Comparison of ENCODE assay signal across 8 cellular contexts in the genomic region with DNA sequence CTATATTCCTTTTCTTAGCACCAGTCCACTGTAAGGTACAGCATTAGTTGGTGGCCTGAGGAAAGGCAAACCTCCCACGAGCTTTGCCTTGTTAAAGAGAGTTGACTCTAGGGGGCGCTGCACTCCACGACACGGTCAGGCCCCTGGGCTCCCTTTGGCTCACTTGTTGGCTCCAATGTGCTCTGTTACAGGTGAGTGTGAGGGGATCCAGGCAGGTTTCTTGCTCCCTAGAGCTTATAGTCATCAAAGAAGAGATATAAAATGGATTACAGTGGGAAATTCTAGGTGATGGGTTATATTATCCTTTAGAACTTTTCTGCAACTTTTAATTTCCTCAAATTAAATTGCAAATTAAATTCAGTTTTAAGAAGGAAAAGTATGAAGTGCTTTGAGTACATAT. TPM values are rescaled to one million over a fixed set of nuclear protein-coding genes. Genes with fewer than 3 reads are reported as not detected.
A peak's percentile ranks its signal among the peaks of the same experiment; 100 is the strongest.
DNase-seq lines count a peak whose midpoint lies in the region; ATAC-seq, FAIRE-seq and TF ChIP-seq lines count a peak whose summit lies in the region.

No MANE protein-coding gene starts in this region.

- ATAC-seq in HepG2 (peak; percentile 37), HG03571 (IDR thresholded peaks at IDR 0.05; ENCODE audit: unreplicated experiment) (no peak)

- CTCF ChIA-PET in HEK293T (lab: Yijun Ruan, JAX) (interaction anchor here (0.6 to 1.2 kb wide), 8 partner anchors 47 to 322 kb away, joined by 3 to 6 read pairs (median 4); no protein-coding TSS in a partner anchor), HepG2 (lab: Yijun Ruan, JAX; ENCODE audit: low intra/inter-chr PET ratio, low total read pairs) (interaction anchor here (0.6 to 1.9 kb wide), 4 partner anchors 84 to 200 kb away, joined by 3 to 16 read pairs (median 10); no protein-coding TSS in a partner anchor)

- H3K4me1 ChIP-seq in colonic mucosa (no peaks in the 10 kb centered on the region), HepG2 (ENCODE audit: insufficient read depth, low read length) (peaks cover 10% of the 10 kb centered on the region)

- H3K4me2 ChIP-seq in HepG2 (ENCODE audit: low read depth, low read length) = no peak overlapping the region

- H4K20me1 ChIP-seq in HepG2 (ENCODE audit: insufficient read depth, low read length) = no peaks in the 10 kb centered on the region

- no peak overlapping the region for H2AFZ ChIP-seq in HepG2 (ENCODE audit: low read length)

- TF ChIP-seq CTCF in colonic mucosa (IDR thresholded peaks at IDR 0.05) (peak; percentile 77), HepG2 (CRISPR knock-in tag; IDR thresholded peaks at IDR 0.05) (peak; percentile 94)

- TF ChIP-seq EP300 in HepG2 (IDR thresholded peaks at IDR 0.05; ENCODE audit: low read depth in 2 of 2, low read length in 2 of 2) (no peak), HepG2 (CRISPR knock-in tag; IDR thresholded peaks at IDR 0.05; ENCODE audit: borderline replicate concordance) (no peak)

- peak; percentile 55 for DNase-seq in CMK (ENCODE audit: low read depth)
- peak; percentile 72 for DNase-seq in HEK293T (ENCODE audit: extremely low spot score)
- peak; percentile 84 for DNase-seq in NCI-H510A treated with DMSO at 0.1 percent for 48 hours (lab: John Stamatoyannopoulos, UW)
- peak; percentile 91 for DNase-seq in activated CD4-positive, alpha-beta T cell treated with anti-CD3 and anti-CD28 coated beads for 48 hours
- peak; percentile 90 for DNase-seq in colonic mucosa
- peak; percentile 71 for DNase-seq in HepG2 (ENCODE audit: low spot score)
- peak; percentile 71 to 77 (median 75) for DNase-seq in stimulated activated CD4-positive, alpha-beta T cell treated with anti-CD3 and anti-CD28 coated beads, TNF-alpha, amount 100 ng/mL, for 24 hours (ENCODE audit: low read depth in 3 of 3)

- H3K4me3 ChIP-seq in colonic mucosa (no peak overlapping the region), HepG2 (replicated peaks in 1 of 3; ENCODE audit: insufficient read depth in 1 of 3, low read depth in 2 of 3, low read length in 3 of 3) (no peak overlapping the region)

- POLR2A ChIA-PET in HEK293T (lab: Yijun Ruan, JAX) (interaction anchor here (0.6 to 1.7 kb wide), 2 partner anchors 101 to 500 kb away, joined by 4 to 12 read pairs; partner anchors contain the start of gene FAM98C), HepG2 (lab: Yijun Ruan, JAX) (interaction anchor here (1.4 kb wide), 1 partner anchor 171 kb away, joined by 4 read pairs; no protein-coding TSS in a partner anchor)

- no peaks in the 10 kb centered on the region for H3K9me3 ChIP-seq in colonic mucosa
- H3K9me3 ChIP-seq in HepG2 (ENCODE audit: low read length) = no peaks in the 10 kb centered on the region

- no peak for TF ChIP-seq POLR2A in HepG2 (IDR thresholded peaks at IDR 0.05; ENCODE audit: insufficient read depth in 1 of 2, low read depth in 2 of 2, low read length in 2 of 2)

- in situ Hi-C loops in HepG2 (cut with HindIII; ENCODE audit: extremely low pct_ligation_motif_present, low pct_unique_long_range_greater_than_20kb) = loop anchor here (5.0 kb wide), 2 partner anchors 85 to 170 kb away; no protein-coding TSS in a partner anchor

- whole genome bisulfite sequencing in HepG2 (ENCODE audit: low lambda C conversion rate) = 0% methylated on average over 2 of the region's 4 CpGs

- H3K9ac ChIP-seq in colonic mucosa (ENCODE audit: low read depth in 2 of 2, low read length in 2 of 2) (no peak overlapping the region), HepG2 (ENCODE audit: insufficient read depth, low read depth, low read length) (no peak overlapping the region)

- intact Hi-C loops in colonic mucosa (cut with DNase I) = loop anchor here (5.0 to 10.0 kb wide), 4 partner anchors 82 to 422 kb away; no protein-coding TSS in a partner anchor
- intact Hi-C loops in HepG2 (cut with micrococcal nuclease; ENCODE audit: unreplicated experiment) = loop anchor here (1.0 kb wide), 1 partner anchor 172 kb away; no protein-coding TSS in a partner anchor

- no TSS peak for BruUV-seq in HepG2 (replicated peaks; lab: Mats Ljungman, UMichigan)

- FAIRE-seq in HepG2 (lab: Jason Lieb, UNC) = peak; percentile 40

- H3K36me3 ChIP-seq in colonic mucosa (no peaks in the 10 kb centered on the region), HepG2 (replicated peaks in 1 of 2; ENCODE audit: control insufficient read depth in 1 of 2, insufficient read depth in 2 of 2, low read length in 2 of 2) (no peaks in the 10 kb centered on the region)

- no peak overlapping the region for H3K27ac ChIP-seq in colonic mucosa
- H3K27ac ChIP-seq in HepG2 (ENCODE audit: extremely low read length, insufficient read depth, low read length) = no peak overlapping the region

- H3K79me2 ChIP-seq in HepG2 (ENCODE audit: insufficient read depth, low read length) = peaks cover 3% of the 10 kb centered on the region

- H3K27me3 ChIP-seq in colonic mucosa (no peaks in the 10 kb centered on the region), HepG2 (ENCODE audit: control insufficient read depth in 1 of 2, insufficient read depth in 2 of 2, low read length in 2 of 2) (no peaks in the 10 kb centered on the region)

- TF ChIP-seq RAD21 in HepG2 (CRISPR knock-in tag; IDR thresholded peaks at IDR 0.05) = peak; percentile 89

TF ChIP-seq in HEK293T, 16 proteins besides CTCF, POLR2A, EP300 and RAD21 (continues in another document):
- TF ChIP-seq NFRKB (IDR thresholded peaks at IDR 0.05) (no peak), FOXA1 (IDR thresholded peaks at IDR 0.05) (no peak), SP1 (IDR thresholded peaks at IDR 0.05) (no peak), CTBP1 (IDR thresholded peaks at IDR 0.05; ENCODE audit: borderline replicate concordance) (no peak), BHLHE40 (IDR thresholded peaks at IDR 0.05; ENCODE audit: borderline replicate concordance) (no peak)

RNA-seq across cellular contexts. Expression of gene WDR87, which starts 3.7 kb away (rescaled TPM):
- total RNA-seq in colonic mucosa (not detected), HepG2 (2016; rRNA removed; fragmentation: Illumina TruSeq; extraction: Trizol) (not detected in 2 replicates)
- total RNA-seq in HepG2 (2016; cell fraction: cytosol; rRNA removed; fragmentation: Illumina TruSeq; extraction: Trizol; ENCODE audit: low read depth) = not detected in 2 replicates
- total RNA-seq in HepG2 (2016; cell fraction: insoluble cytoplasmic fraction; rRNA removed; fragmentation: Illumina TruSeq; extraction: Trizol) = not detected in 2 replicates
- not detected in 2 replicates for total RNA-seq in HepG2 (2016; cell fraction: membrane; rRNA removed; fragmentation: Illumina TruSeq; extraction: Trizol)
- not detected in 2 replicates for total RNA-seq in HepG2 (2016; cell fraction: nucleus; rRNA removed; fragmentation: Illumina TruSeq; extraction: Trizol)
- polyA plus RNA-seq in HepG2 (2011; rRNA removed) = not detected in 2 replicates
- not detected in 2 replicates for polyA plus RNA-seq in HepG2 (2011; cell fraction: cytosol; rRNA removed)
- polyA plus RNA-seq in HepG2 (2011; cell fraction: nucleus; rRNA removed) = not detected in 2 replicates
- not detected in 2 replicates for polyA plus RNA-seq in HepG2 (2012)
- polyA plus RNA-seq in HepG2 (2016; cell fraction: cytosol; fragmentation: Illumina TruSeq; extraction: Trizol; ENCODE audit: low read depth) = not detected in 2 replicates
- polyA plus RNA-seq in HepG2 (2016; cell fraction: insoluble cytoplasmic fraction; fragmentation: Illumina TruSeq; extraction: Trizol; ENCODE audit: low read depth) = not detected in 2 replicates
- not detected in 2 replicates for polyA plus RNA-seq in HepG2 (2016; cell fraction: membrane; fragmentation: Illumina TruSeq; extraction: Trizol; ENCODE audit: low read depth)
- not detected in 2 replicates for polyA plus RNA-seq in HepG2 (2016; cell fraction: nucleus; fragmentation: Illumina TruSeq; extraction: Trizol; ENCODE audit: insufficient read depth, low read depth)
- polyA minus RNA-seq in HepG2 (2011; rRNA and poly(A)+ RNA removed; ENCODE audit: low replicate concordance) = not detected in 2 replicates
- not detected in 2 replicates for polyA minus RNA-seq in HepG2 (2011; cell fraction: cytosol; rRNA and poly(A)+ RNA removed)
- polyA minus RNA-seq in HepG2 (2011; cell fraction: nucleus; rRNA and poly(A)+ RNA removed) = not detected in 2 replicates

RNA-seq across cellular contexts. Expression of gene SIPA1L3, which starts 4.3 kb away (rescaled TPM):
- total RNA-seq in colonic mucosa = 100 to 1,000 TPM in 1 of 2 donors, 10 to 100 TPM in 1; 98.6 to 113 TPM
- total RNA-seq in HepG2 (2016; rRNA removed; fragmentation: Illumina TruSeq; extraction: Trizol) = 6.9 and 7.7 TPM in 2 replicates
- 5.7 and 6.6 TPM in 2 replicates for total RNA-seq in HepG2 (2016; cell fraction: cytosol; rRNA removed; fragmentation: Illumina TruSeq; extraction: Trizol; ENCODE audit: low read depth)
- total RNA-seq in HepG2 (2016; cell fraction: insoluble cytoplasmic fraction; rRNA removed; fragmentation: Illumina TruSeq; extraction: Trizol) = 4.6 and 9.3 TPM in 2 replicates
- 4.5 and 5.7 TPM in 2 replicates for total RNA-seq in HepG2 (2016; cell fraction: membrane; rRNA removed; fragmentation: Illumina TruSeq; extraction: Trizol)
- 11.7 and 15.2 TPM in 2 replicates for total RNA-seq in HepG2 (2016; cell fraction: nucleus; rRNA removed; fragmentation: Illumina TruSeq; extraction: Trizol)
- 5.4 and 5.5 TPM in 2 replicates for polyA plus RNA-seq in HepG2 (2011; rRNA removed)
- 2.6 and 3.7 TPM in 2 replicates for polyA plus RNA-seq in HepG2 (2011; cell fraction: cytosol; rRNA removed)
- 8.9 and 10.4 TPM in 2 replicates for polyA plus RNA-seq in HepG2 (2011; cell fraction: nucleus; rRNA removed)
- polyA plus RNA-seq in HepG2 (2012) = 4.6 and 5.3 TPM in 2 replicates
- 0.28 and 0.57 TPM in 2 replicates for polyA plus RNA-seq in HepG2 (2016; cell fraction: cytosol; fragmentation: Illumina TruSeq; extraction: Trizol; ENCODE audit: low read depth)
- polyA plus RNA-seq in HepG2 (2016; cell fraction: insoluble cytoplasmic fraction; fragmentation: Illumina TruSeq; extraction: Trizol; ENCODE audit: low read depth) = 4.9 and 5.2 TPM in 2 replicates
- 1.0 and 1.1 TPM in 2 replicates for polyA plus RNA-seq in HepG2 (2016; cell fraction: membrane; fragmentation: Illumina TruSeq; extraction: Trizol; ENCODE audit: low read depth)
- polyA plus RNA-seq in HepG2 (2016; cell fraction: nucleus; fragmentation: Illumina TruSeq; extraction: Trizol; ENCODE audit: insufficient read depth, low read depth) = 12.2 and 18.9 TPM in 2 replicates
- polyA minus RNA-seq in HepG2 (2011; rRNA and poly(A)+ RNA removed; ENCODE audit: low replicate concordance) = 18.4 and 21.4 TPM in 2 replicates
- 6.9 and 8.8 TPM in 2 replicates for polyA minus RNA-seq in HepG2 (2011; cell fraction: cytosol; rRNA and poly(A)+ RNA removed)
- 18.0 and 22.3 TPM in 2 replicates for polyA minus RNA-seq in HepG2 (2011; cell fraction: nucleus; rRNA and poly(A)+ RNA removed)

Comparison
In these comparisons a context has a peak if more than half of its experiments do, and no peak if none do; other contexts are left out.
1. RNA of gene SIPA1L3, which starts 4.3 kb away (total RNA-seq): 98.6 to 113 TPM in colonic mucosa; 4.5 to 15.2 TPM in HepG2; every median in the first group is over 4 times any median in the second.
2. Peak in every context shown above with its lines, with median percentiles within 50 percentile points of each other: DNase-seq.